Comparison of ENCODE assay signal across 11 cellular contexts in genomic region chr19:53982056-53982455, GRCh38. TPM values are rescaled to one million over a fixed set of nuclear protein-coding genes. Genes with fewer than 3 reads are reported as not detected.
DNase-seq lines count a peak whose midpoint lies in the region; ATAC-seq, FAIRE-seq and TF ChIP-seq lines count a peak whose summit lies in the region.
"Had no signal": no experiment of that assay in that cellular context is flagged by ENCODE, and none has a peak within 500 bp of the region (broad histone marks: within the 10 kb centered on the region; RNA-seq: fewer than 3 reads in every experiment).

No MANE protein-coding gene starts in this region.

- TF ChIP-seq POLR2A in H1 (IDR thresholded peaks at IDR 0.05; ENCODE audit: control extremely low read depth in 1 of 2, low read depth in 2 of 2, low read length in 2 of 2), result no peak; a peak in 1 of 3 replicates

- H3K27ac ChIP-seq in HUES6 (ENCODE audit: low read depth, low read length) (no peak overlapping the region), H1 (ENCODE audit: low read depth, low read length) (no peak overlapping the region)

- H3K18ac ChIP-seq in H1 (ENCODE audit: extremely low read depth, low read length), result no peak overlapping the region; the same call in 1 of the 2 replicates

- peaks cover 0 to 3% of the 10 kb centered on the region in 2 experiments; a peak in 1 of 4 replicates for H3K79me2 ChIP-seq in H1 (ENCODE audit: control insufficient read depth in 1 of 2, insufficient read depth in 2 of 2, low read length in 2 of 2)

- H3K4ac ChIP-seq in H1 (replicated peaks; ENCODE audit: insufficient read length, low read depth, low read length), result no peak overlapping the region

- H3K4me3 Mint-ChIP-seq in neural crest cell, result peak overlapping the region; percentile 54
- H3K4me3 Mint-ChIP-seq: type B pancreatic cell had no signal

- H3K23me2 ChIP-seq in H1 (ENCODE audit: low read depth, low read length), result peaks cover 28% of the 10 kb centered on the region

- H2BK12ac ChIP-seq in H1 (ENCODE audit: low read depth, low read length), result peak overlapping the region; percentile 94

- H3K36me3 ChIP-seq in BJ (ENCODE audit: control insufficient read depth, insufficient read depth, low read length) (no peaks in the 10 kb centered on the region), HUES6 (ENCODE audit: control insufficient read depth, insufficient read depth, low read length) (no peaks in the 10 kb centered on the region), H1 (ENCODE audit: control insufficient read depth in 2 of 4, insufficient read depth in 4 of 4, low read length in 3 of 4) (no peaks in the 10 kb centered on the region)

- H3K36me3 Mint-ChIP-seq in neural crest cell (ENCODE audit: low read depth), result no peaks in the 10 kb centered on the region

- peak overlapping the region; percentile 71 to 95 for H3K4me2 ChIP-seq in H1 (ENCODE audit: insufficient read depth in 1 of 2, low read depth in 2 of 2, low read length in 2 of 2)

- H3K27ac Mint-ChIP-seq in neural crest cell (ENCODE audit: unreplicated experiment), result no peak overlapping the region
- H3K27ac Mint-ChIP-seq: activated naive CD4-positive, alpha-beta T cell treated with anti-CD3 and anti-CD28 coated beads, Interleukin-2, amount 50 U/mL, for 72 hours; type B pancreatic cell had no signal

- H4K20me1 ChIP-seq in H1 (replicated peaks in 1 of 2; ENCODE audit: control insufficient read depth in 1 of 2, insufficient read depth in 2 of 2, low read length in 2 of 2), result peaks cover 3 to 9% of the 10 kb centered on the region in 2 experiments

- H2BK20ac ChIP-seq in H1 (ENCODE audit: low read length), result no peak overlapping the region

- no peak for FAIRE-seq in H1 (lab: Jason Lieb, UNC)

- H4K91ac ChIP-seq in H1 (replicated peaks; ENCODE audit: insufficient read length, low read length), result no peak overlapping the region

- TF ChIP-seq RAD21 in H1 (IDR thresholded peaks at IDR 0.05 in 1 of 2, conservative IDR thresholded peaks at IDR 0.05 in 1 of 2; ENCODE audit: low read depth in 2 of 2, low read length in 2 of 2), result no peak

- H3K4me3 ChIP-seq in BJ (ENCODE audit: low read depth, low read length), result peak overlapping the region; percentile 27
- peak overlapping the region; percentile 53 for H3K4me3 ChIP-seq in HUES6 (ENCODE audit: low read depth, low read length)
- peak overlapping the region; percentile 18 to 56 (median 32); a peak in 7 of 8 replicates for H3K4me3 ChIP-seq in H1 (ENCODE audit: extremely low read depth in 1 of 4, insufficient read depth in 2 of 4, low read depth in 3 of 4, low read length in 4 of 4)

- H3K27me3 Mint-ChIP-seq in neural crest cell (ENCODE audit: low read depth), result peaks cover 48% of the 10 kb centered on the region

- H3K9me3 Mint-ChIP-seq in neural crest cell, result peaks cover 6% of the 10 kb centered on the region

- no peak for TF ChIP-seq EP300 in H1 (IDR thresholded peaks at IDR 0.05; ENCODE audit: borderline replicate concordance in 1 of 2, low read depth in 2 of 2, low read length in 2 of 2)

- H3K9me3 ChIP-seq in HUES6 (ENCODE audit: control insufficient read depth, insufficient read depth, low read depth, low read length), result no peaks in the 10 kb centered on the region
- H3K9me3 ChIP-seq in H1 (ENCODE audit: insufficient read depth in 2 of 2, low read depth in 1 of 2, low read length in 1 of 2), result no peaks in the 10 kb centered on the region

- no peak for TF ChIP-seq CTCF in BJ (IDR thresholded peaks at IDR 0.05; ENCODE audit: insufficient read depth, low read depth, low read length)
- TF ChIP-seq CTCF in H1 (IDR thresholded peaks at IDR 0.05; ENCODE audit: control extremely low read depth in 1 of 3, insufficient read depth in 1 of 3, low read depth in 1 of 3, low read length in 3 of 3), result no peak
- no peak for TF ChIP-seq CTCF in neural crest cell (conservative IDR thresholded peaks at IDR 0.05)

- H2AFZ ChIP-seq in H1 (ENCODE audit: low read length), result no peak overlapping the region

- H3K56ac ChIP-seq in H1 (replicated peaks; ENCODE audit: insufficient read length, low read depth, low read length), result no peak overlapping the region

- no peak overlapping the region for H3K23ac ChIP-seq in H1 (ENCODE audit: insufficient read length)

- H3K27me3 ChIP-seq in BJ (ENCODE audit: control insufficient read depth, insufficient read depth, low read length) (peaks cover 7% of the 10 kb centered on the region; the same call in 1 of the 2 replicates), HUES6 (ENCODE audit: control insufficient read depth, insufficient read depth, low read length) (peaks cover 29% of the 10 kb centered on the region), H1 (replicated peaks in 1 of 4; ENCODE audit: control insufficient read depth in 3 of 4, extremely low read depth in 1 of 4, insufficient read depth in 3 of 4, low read length in 3 of 4) (peaks cover 0 to 3% (median 1%) of the 10 kb centered on the region in 4 experiments; a peak in 3 of 7 replicates)

- POLR2A ChIA-PET in BJ (lab: Charles Lee) (no interaction called here), H1 (lab: Charles Lee; ENCODE audit: partially characterized antibody) (interaction anchor here (1.2 to 3.1 kb wide), 8 partner anchors 13 to 103 kb away, joined by 4 to 41 read pairs (median 13); no protein-coding TSS in a partner anchor)

- no peak overlapping the region for H4K5ac ChIP-seq in H1 (ENCODE audit: insufficient read length, low read depth, low read length)

- H3K14ac ChIP-seq in H1 (ENCODE audit: insufficient read length), result no peak overlapping the region

- peak overlapping the region; percentile 52 for H3K9ac ChIP-seq in HUES6 (ENCODE audit: low read length)
- peak overlapping the region in 3 of 4 experiments; percentile 31 to 78 (median 57); a peak in 5 of 7 replicates for H3K9ac ChIP-seq in H1 (replicated peaks in 1 of 4; ENCODE audit: extremely low read depth in 1 of 4, low read depth in 3 of 4, low read length in 3 of 4)

- CTCF ChIA-PET in BJ (lab: Yijun Ruan, JAX), result no interaction called here
- CTCF ChIA-PET in H1 (lab: Charles Lee; ENCODE audit: partially characterized antibody), result interaction anchor here (1.0 to 3.2 kb wide), 5 partner anchors 23 to 81 kb away, joined by 3 to 35 read pairs (median 6); no protein-coding TSS in a partner anchor

- no peaks in the 10 kb centered on the region for H3K79me1 ChIP-seq in H1 (ENCODE audit: low read depth, low read length)

- H4K8ac ChIP-seq in H1 (ENCODE audit: extremely low read depth, insufficient read depth, low read length), result peak overlapping the region; percentile 83

- peak overlapping the region; percentile 61; the same call in 1 of the 2 replicates for H2BK15ac ChIP-seq in H1 (ENCODE audit: low read length)

- peaks cover 31% of the 10 kb centered on the region for H3K4me1 Mint-ChIP-seq in neural crest cell

- H2BK5ac ChIP-seq in H1 (ENCODE audit: low read depth, low read length), result no peak overlapping the region; the same call in 1 of the 2 replicates

- DNase-seq in BJ (ENCODE audit: low read depth) (no peak), H1 (ENCODE audit: low read depth in 1 of 2, low spot score in 2 of 2) (peak in 1 of 2 experiments; percentile 67), neural crest cell (ENCODE audit: low read depth, low spot score) (no peak), HuH-7.5 (ENCODE audit: low spot score) (no peak)
- DNase-seq: activated CD4-positive, CD25-positive, alpha-beta regulatory T cell treated with anti-CD3 and anti-CD28 coated beads, Interleukin-2, amount 50 U/mL, for 72 hours had no signal

- peaks cover 7% of the 10 kb centered on the region for H3K4me1 ChIP-seq in HUES6 (ENCODE audit: control insufficient read depth, insufficient read depth, low read length)
- peaks cover 4 to 14% (median 9%) of the 10 kb centered on the region in 4 experiments for H3K4me1 ChIP-seq in H1 (replicated peaks in 1 of 4; ENCODE audit: control insufficient read depth in 3 of 4, insufficient read depth in 4 of 4, low read length in 3 of 4)

- 14% methylated on average over 19 of the region's 56 CpGs; no CpG with 5 or more reads in 1 of the 2 experiments for WGBS in H1 (ENCODE audit: extremely low coverage in 1 of 2, insufficient coverage in 1 of 2, insufficient read length in 1 of 2, insufficient replicate concordance in 2 of 2, low coverage in 1 of 2, low lambda C conversion rate in 2 of 2, missing lambda C conversion rate in 1 of 2), 2 experiments

- H2AK5ac ChIP-seq in H1 (ENCODE audit: low read depth, low read length), result no peak overlapping the region

- no peak for ATAC-seq in activated CD4-positive, CD25-positive, alpha-beta regulatory T cell treated with anti-CD3 and anti-CD28 coated beads, Interleukin-2, amount 50 U/mL, for 24 hours
- no peak for ATAC-seq in GM19395 (IDR thresholded peaks at IDR 0.05; ENCODE audit: unreplicated experiment)
- no peak for ATAC-seq in HG02798 (IDR thresholded peaks at IDR 0.05; ENCODE audit: poor library complexity, unreplicated experiment)
- ATAC-seq: activated naive CD4-positive, alpha-beta T cell treated with anti-CD3 and anti-CD28 coated beads, Interleukin-2, amount 50 U/mL, for 72 hours had no signal

- H2BK120ac ChIP-seq in H1 (replicated peaks; ENCODE audit: low read depth, low read length), result no peak overlapping the region

TF ChIP-seq in H1, 55 proteins besides CTCF, POLR2A, EP300 and RAD21 (continues in another document):
- TF ChIP-seq SIX5 (IDR thresholded peaks at IDR 0.05; ENCODE audit: low read depth, low read length), result no peak

RNA-seq across cellular contexts. Expression of gene CACNG6, which starts 9.4 kb away (rescaled TPM):
- polyA plus RNA-seq in BJ (2011; rRNA removed) (0.04 TPM in 2 replicates), H1 (2011; rRNA removed) (1.6 and 2.9 TPM in 2 replicates)
- not detected in 2 replicates for polyA minus RNA-seq in BJ (2011; rRNA and poly(A)+ RNA removed)
- 1.2 and 1.4 TPM in 2 replicates for total RNA-seq in H1 (2021; fragmentation: NEBNext Ultra II Directional; extraction: Animal tissue kit (Norgen Biotek cat#: 25700))
- polyA plus RNA-seq in H1 (2011; cell fraction: cytosol; rRNA removed), result 1.8 TPM
- polyA plus RNA-seq in H1 (2011; cell fraction: nucleus; rRNA removed), result 4.3 TPM
- polyA plus RNA-seq in H1 (2012, experiment 1 of 2), result 1.1 to 1.9 TPM (median 1.5 TPM) in 4 replicates
- polyA plus RNA-seq in H1 (2012, experiment 2 of 2), result 0.81 TPM
- 2.3 TPM for polyA plus RNA-seq in H1 (2013, experiment 1 of 2)
- 2.1 TPM for polyA plus RNA-seq in H1 (2013, experiment 2 of 2)
- polyA minus RNA-seq in H1 (2011; rRNA and poly(A)+ RNA removed), result 0.22 and 0.25 TPM in 2 replicates
- polyA minus RNA-seq in H1 (2011; cell fraction: cytosol; rRNA and poly(A)+ RNA removed), result not detected
- polyA minus RNA-seq in H1 (2011; cell fraction: nucleus; rRNA and poly(A)+ RNA removed), result 0.80 TPM
- 0.77 and 0.82 TPM in 2 replicates for total RNA-seq in neural crest cell
- total RNA-seq: activated naive CD4-positive, alpha-beta T cell treated with anti-CD3 and anti-CD28 coated beads, Interleukin-2, amount 50 U/mL, for 72 hours had no signal

RNA-seq across cellular contexts. Expression of gene CACNG8, which starts 19.3 kb away (rescaled TPM):
- polyA plus RNA-seq in BJ (2011; rRNA removed) (0.01 and 0.02 TPM in 2 replicates), H1 (2011; rRNA removed) (0.41 and 0.93 TPM in 2 replicates)
- not detected in 2 replicates for polyA minus RNA-seq in BJ (2011; rRNA and poly(A)+ RNA removed)
- 4.5 and 5.7 TPM in 2 replicates for total RNA-seq in H1 (2021; fragmentation: NEBNext Ultra II Directional; extraction: Animal tissue kit (Norgen Biotek cat#: 25700))
- 1.3 TPM for polyA plus RNA-seq in H1 (2011; cell fraction: cytosol; rRNA removed)
- 3.4 TPM for polyA plus RNA-seq in H1 (2011; cell fraction: nucleus; rRNA removed)
- 5.8 to 6.6 TPM (median 6.1 TPM) in 4 replicates for polyA plus RNA-seq in H1 (2012, experiment 1 of 2)
- polyA plus RNA-seq in H1 (2012, experiment 2 of 2), result 0.62 TPM
- 3.2 TPM for polyA plus RNA-seq in H1 (2013, experiment 1 of 2)
- polyA plus RNA-seq in H1 (2013, experiment 2 of 2), result 2.6 TPM
- 0.61 and 0.79 TPM in 2 replicates for polyA minus RNA-seq in H1 (2011; rRNA and poly(A)+ RNA removed)
- polyA minus RNA-seq in H1 (2011; cell fraction: cytosol; rRNA and poly(A)+ RNA removed), result 2.9 TPM
- polyA minus RNA-seq in H1 (2011; cell fraction: nucleus; rRNA and poly(A)+ RNA removed), result 2.9 TPM
- 0.23 and 0.33 TPM in 2 replicates for total RNA-seq in neural crest cell
- total RNA-seq: activated naive CD4-positive, alpha-beta T cell treated with anti-CD3 and anti-CD28 coated beads, Interleukin-2, amount 50 U/mL, for 72 hours had no signal
